20 cellular contexts compared by ENCODE assay signal in the genomic region with DNA sequence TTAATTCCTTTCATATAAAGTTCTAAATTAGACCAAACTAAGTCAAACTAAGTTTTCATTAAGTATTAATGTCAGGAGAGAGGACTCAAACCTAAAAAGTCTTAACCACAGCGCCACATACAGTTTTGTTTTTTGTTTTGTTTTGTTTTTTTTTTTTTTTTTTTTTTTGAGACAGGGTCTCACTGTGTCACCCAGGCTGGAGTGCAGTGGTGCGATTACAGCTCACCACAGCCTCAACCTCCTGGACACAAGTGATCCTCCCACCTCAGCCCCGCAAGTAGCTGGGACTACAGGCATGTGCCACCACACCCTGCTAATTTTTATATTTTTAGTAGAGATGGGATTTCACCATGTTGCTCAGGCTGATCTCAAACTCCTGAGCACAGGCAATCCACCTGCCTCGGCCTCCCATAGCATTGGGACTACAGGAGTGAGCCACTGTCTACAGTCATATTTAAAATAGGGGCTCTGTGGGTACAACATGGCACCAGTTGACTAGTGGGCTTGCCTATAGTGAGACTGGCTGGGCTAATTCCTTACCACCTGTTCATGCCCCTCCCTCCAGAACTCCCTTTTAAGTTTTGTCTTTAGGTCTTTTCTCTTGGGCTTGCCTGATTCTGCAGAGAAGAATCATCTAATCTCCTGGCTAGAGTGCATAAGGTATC.
"Had no signal": no experiment of that assay in that cellular context is flagged by ENCODE, and none has a peak within 500 bp of the region (broad histone marks: within the 10 kb centered on the region; RNA-seq: fewer than 3 reads in every experiment).

No MANE protein-coding gene starts in this region.

- H3K27me3 ChIP-seq: ascending aorta, gastroesophageal sphincter, heart left ventricle, left lung, ovary, upper lobe of right lung had no signal

- H3K9me3 Mint-ChIP-seq: activated CD4-positive, alpha-beta T cell treated with anti-CD3 and anti-CD28 coated beads, Interleukin-2, amount 10 ng/mL, durations not matched to agents 7 days and 5 days; activated T-cell treated with anti-CD3 and anti-CD28 coated beads, Interleukin-2, amount 50 U/mL, for 4 hours; dendritic cell treated with granulocyte-macrophage colony-stimulating factor and Interleukin-4, amounts not matched to agents 40 ng/mL and 50 ng/mL, for 4 days; stimulated activated naive CD8-positive, alpha-beta T cell treated with anti-CD3 and anti-CD28 coated beads, Interleukin-15, amount 100 ng/mL, for 72 hours had no signal

- H3K27me3 Mint-ChIP-seq: activated CD4-positive, alpha-beta T cell treated with anti-CD3 and anti-CD28 coated beads, Interleukin-2, amount 10 ng/mL, durations not matched to agents 7 days and 5 days; dendritic cell treated with granulocyte-macrophage colony-stimulating factor and Interleukin-4, amounts not matched to agents 40 ng/mL and 50 ng/mL, for 4 days; stimulated activated naive CD8-positive, alpha-beta T cell treated with anti-CD3 and anti-CD28 coated beads, Interleukin-15, amount 100 ng/mL, for 72 hours had no signal

- ATAC-seq: activated CD4-positive, CD25-positive, alpha-beta regulatory T cell treated with anti-CD3 and anti-CD28 coated beads, Interleukin-2, amount 50 U/mL, for 24 hours; activated CD8-positive, alpha-beta T cell treated with anti-CD3 and anti-CD28 coated beads, Interleukin-2, amount 10 ng/mL, durations not matched to agents 7 days and 5 days; activated T-cell treated with anti-CD3 and anti-CD28 coated beads, Interleukin-2, amount 50 U/mL, for 4 hours; esophagus mucosa; gastroesophageal sphincter; heart left ventricle; left lung; psoas muscle; right cardiac atrium; stimulated activated naive CD8-positive, alpha-beta T cell treated with anti-CD3 and anti-CD28 coated beads, Interleukin-15, amount 100 ng/mL, for 72 hours; upper lobe of right lung had no signal

- H3K36me3 ChIP-seq: ascending aorta, gastroesophageal sphincter, heart left ventricle, left lung, ovary, thoracic aorta, upper lobe of right lung had no signal

- H3K9me3 ChIP-seq: ascending aorta, gastroesophageal sphincter, heart left ventricle, left lung, ovary, psoas muscle, thoracic aorta, upper lobe of right lung had no signal

- H3K27ac Mint-ChIP-seq: activated CD4-positive, alpha-beta T cell treated with anti-CD3 and anti-CD28 coated beads, Interleukin-2, amount 10 ng/mL, durations not matched to agents 7 days and 5 days; activated CD8-positive, alpha-beta T cell treated with anti-CD3 and anti-CD28 coated beads, Interleukin-2, amount 10 ng/mL, durations not matched to agents 7 days and 5 days; dendritic cell treated with granulocyte-macrophage colony-stimulating factor and Interleukin-4, amounts not matched to agents 40 ng/mL and 50 ng/mL, for 4 days; stimulated activated naive CD8-positive, alpha-beta T cell treated with anti-CD3 and anti-CD28 coated beads, Interleukin-15, amount 100 ng/mL, for 72 hours had no signal

- H3K4me3 ChIP-seq: ascending aorta, gastroesophageal sphincter, heart left ventricle, left lung, ovary, psoas muscle, skin epidermis, thoracic aorta, upper lobe of right lung had no signal

- H3K27ac ChIP-seq: ascending aorta, left lung, ovary, psoas muscle, skin epidermis, thoracic aorta, upper lobe of right lung had no signal

- H3K4me3 Mint-ChIP-seq: activated CD4-positive, alpha-beta T cell treated with anti-CD3 and anti-CD28 coated beads, Interleukin-2, amount 10 ng/mL, durations not matched to agents 7 days and 5 days; activated CD8-positive, alpha-beta T cell treated with anti-CD3 and anti-CD28 coated beads, Interleukin-2, amount 10 ng/mL, durations not matched to agents 7 days and 5 days; activated T-cell treated with anti-CD3 and anti-CD28 coated beads, Interleukin-2, amount 50 U/mL, for 4 hours; dendritic cell treated with granulocyte-macrophage colony-stimulating factor and Interleukin-4, amounts not matched to agents 40 ng/mL and 50 ng/mL, for 4 days; stimulated activated naive CD8-positive, alpha-beta T cell treated with anti-CD3 and anti-CD28 coated beads, Interleukin-15, amount 100 ng/mL, for 72 hours had no signal

- DNase-seq: activated CD4-positive, alpha-beta T cell treated with anti-CD3 and anti-CD28 coated beads, Interleukin-2, amount 10 ng/mL, durations not matched to agents 7 days and 5 days; activated CD8-positive, alpha-beta T cell treated with anti-CD3 and anti-CD28 coated beads, Interleukin-2, amount 10 ng/mL, durations not matched to agents 7 days and 5 days; activated effector memory CD4-positive, alpha-beta T cell treated with Interleukin-2 at 50 U/mL for 16 hours; activated naive CD4-positive, alpha-beta T cell treated with anti-CD3 and anti-CD28 coated beads, Interleukin-2, amount 50 U/mL, for 16 hours; activated T-cell treated with anti-CD3 and anti-CD28 coated beads, Interleukin-2, amount 50 U/mL, for 4 hours; effector CD8-positive, alpha-beta T cell; heart left ventricle; left lung; ovary; psoas muscle; right cardiac atrium; stimulated activated naive CD8-positive, alpha-beta T cell treated with anti-CD3 and anti-CD28 coated beads, Interleukin-15, amount 100 ng/mL, for 72 hours; upper lobe of right lung had no signal
